Comparison of ENCODE assay signal across 23 cellular contexts in genomic region chr7:148626828-148627227, GRCh38. TPM values are rescaled to one million over a fixed set of nuclear protein-coding genes. Genes with fewer than 3 reads are reported as not detected.
DNase-seq lines count a peak whose midpoint lies in the region; ATAC-seq and TF ChIP-seq lines count a peak whose summit lies in the region.
"Had no signal": no experiment of that assay in that cellular context is flagged by ENCODE, and none has a peak within 500 bp of the region (broad histone marks: within the 10 kb centered on the region; RNA-seq: fewer than 3 reads in every experiment).

No MANE protein-coding gene starts in this region.

- H3K36me3 Mint-ChIP-seq in T-helper 2 cell treated with Interferon-gamma antibody and Interleukin-4, amounts not matched to agents 5 μg/mL and 100 μg/mL, for 36 hours (ENCODE audit: low read depth), result no peaks in the 10 kb centered on the region
- H3K36me3 Mint-ChIP-seq in chondrocyte (ENCODE audit: low read depth), result no peaks in the 10 kb centered on the region
- H3K36me3 Mint-ChIP-seq: CD8-positive, alpha-beta memory T cell; IgD-negative memory B cell had no signal

- TF ChIP-seq CTCF in DND-41 (IDR thresholded peaks at IDR 0.05; ENCODE audit: borderline replicate concordance, extremely low read depth, low read length, poor library complexity, severe bottlenecking), result peak; percentile 30
- TF ChIP-seq CTCF in PC-3 (conservative IDR thresholded peaks at IDR 0.05; ENCODE audit: low read depth, low read length), result no peak
- peak; percentile 29 for TF ChIP-seq CTCF in chondrocyte (IDR thresholded peaks at IDR 0.05)

- CTCF ChIA-PET in PC-3 (lab: Charles Lee), result no interaction called here

- peaks cover 49% of the 10 kb centered on the region for H3K27me3 ChIP-seq in DND-41 (ENCODE audit: insufficient read depth, low read length, poor library complexity)
- H3K27me3 ChIP-seq in PC-3 (ENCODE audit: low read length), result peaks cover 13% of the 10 kb centered on the region; the same call in 1 of the 2 replicates
- H3K27me3 ChIP-seq: BLaER1 treated with 17β-estradiol and CSF1 and Interleukin-3, amounts not matched to agents 10 nM and 100 nM had no signal

- ATAC-seq in DND-41 (ENCODE audit: insufficient read depth, low read depth) (no peak), PC-3 (peak; percentile 66), GM19023 (IDR thresholded peaks at IDR 0.05; ENCODE audit: unreplicated experiment) (no peak), GM21390 (IDR thresholded peaks at IDR 0.05; ENCODE audit: unreplicated experiment) (no peak)

- H3K27ac ChIP-seq in DND-41 (ENCODE audit: low read length), result no peak overlapping the region
- H3K27ac ChIP-seq in PC-3 (ENCODE audit: low read length), result no peak overlapping the region
- H3K27ac ChIP-seq: A549; BLaER1 treated with 17β-estradiol and CSF1 and Interleukin-3, amounts not matched to agents 10 nM and 100 nM; HL-60 had no signal

- H3K9me2 ChIP-seq in PC-3 (replicated peaks; ENCODE audit: low read length), result no peaks in the 10 kb centered on the region

- H3K27me3 Mint-ChIP-seq in T-helper 2 cell treated with Interferon-gamma antibody and Interleukin-4, amounts not matched to agents 5 μg/mL and 100 μg/mL, for 36 hours (ENCODE audit: low read depth), result peaks cover 6% of the 10 kb centered on the region
- peaks cover 36% of the 10 kb centered on the region for H3K27me3 Mint-ChIP-seq in chondrocyte (ENCODE audit: low read depth)

- POLR2A ChIA-PET in PC-3 (lab: Charles Lee; ENCODE audit: unreplicated experiment), result no interaction called here

- no peaks in the 10 kb centered on the region for H3F3A ChIP-seq in PC-3 (ENCODE audit: low read length, unreplicated experiment)

- H3K9ac ChIP-seq in DND-41 (ENCODE audit: low read depth, low read length) (no peak overlapping the region), PC-3 (ENCODE audit: low read length) (no peak overlapping the region)
- H3K9ac ChIP-seq: BLaER1 treated with 17β-estradiol and CSF1 and Interleukin-3, amounts not matched to agents 10 nM and 100 nM had no signal

- peak overlapping the region; percentile 24 for H3K4me3 Mint-ChIP-seq in T-helper 2 cell treated with Interferon-gamma antibody and Interleukin-4, amounts not matched to agents 5 μg/mL and 100 μg/mL, for 36 hours
- H3K4me3 Mint-ChIP-seq in chondrocyte (ENCODE audit: unreplicated experiment), result no peak overlapping the region
- H3K4me3 Mint-ChIP-seq: H9 had no signal

- H3K4me2 ChIP-seq in DND-41 (ENCODE audit: insufficient read depth, low read length) (no peak overlapping the region), PC-3 (ENCODE audit: low read length) (no peak overlapping the region)
- H3K4me2 ChIP-seq: A549 had no signal

- H4K20me1 ChIP-seq in DND-41 (ENCODE audit: insufficient read depth, low read length) (peaks cover 12% of the 10 kb centered on the region), PC-3 (ENCODE audit: low read length) (no peaks in the 10 kb centered on the region)
- H4K20me1 ChIP-seq: BLaER1 treated with 17β-estradiol and CSF1 and Interleukin-3, amounts not matched to agents 10 nM and 100 nM had no signal

- H3K79me2 ChIP-seq in DND-41 (ENCODE audit: insufficient read depth, low read length) (no peaks in the 10 kb centered on the region), PC-3 (ENCODE audit: low read length) (no peaks in the 10 kb centered on the region)

- H3K4me3 ChIP-seq in DND-41 (ENCODE audit: low read depth in 1 of 2, low read length in 2 of 2), result no peak overlapping the region
- no peak overlapping the region for H3K4me3 ChIP-seq in PC-3 (ENCODE audit: low read length)
- H3K4me3 ChIP-seq: A549; BLaER1 treated with 17β-estradiol and CSF1 and Interleukin-3, amounts not matched to agents 10 nM and 100 nM had no signal

- BruUV-seq in PC-3 (replicated peaks; lab: Mats Ljungman, UMichigan), result no TSS peak

- H3K4me1 ChIP-seq in DND-41 (ENCODE audit: insufficient read depth, low read length) (peaks cover 17% of the 10 kb centered on the region), PC-3 (ENCODE audit: insufficient read depth, low read length) (no peaks in the 10 kb centered on the region)
- H3K4me1 ChIP-seq: A549 had no signal

- intact Hi-C loops in PC-3 (cut with micrococcal nuclease), result no loop called here

- peaks cover 38% of the 10 kb centered on the region for H3K4me1 Mint-ChIP-seq in T-helper 2 cell treated with Interferon-gamma antibody and Interleukin-4, amounts not matched to agents 5 μg/mL and 100 μg/mL, for 36 hours (ENCODE audit: low read depth)
- H3K4me1 Mint-ChIP-seq in chondrocyte (ENCODE audit: low read depth), result peaks cover 18% of the 10 kb centered on the region

- no peaks in the 10 kb centered on the region for H3K9me3 ChIP-seq in DND-41 (ENCODE audit: insufficient read depth, low read length, severe bottlenecking)
- H3K9me3 ChIP-seq in PC-3 (ENCODE audit: low read length), result no peaks in the 10 kb centered on the region
- H3K9me3 ChIP-seq: A549 had no signal

- no peaks in the 10 kb centered on the region for H3K36me3 ChIP-seq in DND-41 (ENCODE audit: insufficient read depth, low read length)
- no peaks in the 10 kb centered on the region for H3K36me3 ChIP-seq in PC-3 (ENCODE audit: low read depth, low read length)
- H3K36me3 ChIP-seq: BLaER1 treated with 17β-estradiol and CSF1 and Interleukin-3, amounts not matched to agents 10 nM and 100 nM had no signal

- no peak for DNase-seq in T-helper 2 cell treated with Interferon-gamma antibody and Interleukin-4, amounts not matched to agents 5 μg/mL and 100 μg/mL, for 36 hours (ENCODE audit: low spot score)
- DNase-seq in T-helper 2 cell (no peak), DND-41 (no peak), PC-3 (no peak), chondrocyte (ENCODE audit: low spot score) (no peak)
- DNase-seq in stimulated activated CD4-positive, alpha-beta T cell treated with anti-CD3 and anti-CD28 coated beads, Interleukin-15, amount 100 ng/mL, for 24 hours, result no peak
- DNase-seq: CD8-positive, alpha-beta memory T cell; DMS79; H9; Karpas-422; MV-4-11; NCI-H1417; NCI-H187; NCI-H2107; NCI-H524 had no signal

- peaks cover 6% of the 10 kb centered on the region for H3K9me3 Mint-ChIP-seq in T-helper 2 cell treated with Interferon-gamma antibody and Interleukin-4, amounts not matched to agents 5 μg/mL and 100 μg/mL, for 36 hours
- no peaks in the 10 kb centered on the region for H3K9me3 Mint-ChIP-seq in chondrocyte (ENCODE audit: low read depth)
- H3K9me3 Mint-ChIP-seq: CD8-positive, alpha-beta memory T cell; H9 had no signal

- H2AFZ ChIP-seq in DND-41 (ENCODE audit: low read depth, low read length) (no peak overlapping the region), PC-3 (ENCODE audit: low read length) (no peak overlapping the region)

- H3K27ac Mint-ChIP-seq in T-helper 2 cell treated with Interferon-gamma antibody and Interleukin-4, amounts not matched to agents 5 μg/mL and 100 μg/mL, for 36 hours, result no peak overlapping the region
- H3K27ac Mint-ChIP-seq in chondrocyte (ENCODE audit: unreplicated experiment), result no peak overlapping the region
- H3K27ac Mint-ChIP-seq: H9 had no signal

RNA-seq across cellular contexts. Expression of gene C7orf33, which starts 36.3 kb away (rescaled TPM):
- total RNA-seq in PC-3 (2014; rRNA removed), result not detected in 2 replicates
- not detected in 3 replicates for total RNA-seq in chondrocyte
- total RNA-seq: CD8-positive, alpha-beta memory T cell; H9; HT1080; SK-MEL-5 had no signal
